In genomic region chr3:139343895-139344856, GRCh38 we compare ENCODE assay signal across 1 cellular context.
TF ChIP-seq lines count a peak whose summit lies in the region.

Gene MRPS22 (plus strand): TSS chr3:139344020. CDS start chr3:139344027, 7 bp downstream.

TF ChIP-seq in SK-N-SH, 30 proteins besides CTCF, POLR2A, EP300 and RAD21 (continued from another document):
- TF ChIP-seq USF2 (IDR thresholded peaks at IDR 0.05; ENCODE audit: borderline replicate concordance, low read depth, low read length) (no peak), JUND (IDR thresholded peaks at IDR 0.05) (no peak), EZH2phosphoT487 (IDR thresholded peaks at IDR 0.05; ENCODE audit: borderline replicate concordance, low read depth) (no peak), REST (IDR thresholded peaks at IDR 0.05; ENCODE audit: low read depth, low read length) (no peak)
